Comparison of ENCODE assay signal across 8 cellular contexts in genomic region chr2:210475726-210476125, GRCh38. TPM values are rescaled to one million over a fixed set of nuclear protein-coding genes. Genes with fewer than 3 reads are reported as not detected.
A peak's percentile ranks its signal among the peaks of the same experiment; 100 is the strongest.
DNase-seq lines count a peak whose midpoint lies in the region; ATAC-seq and TF ChIP-seq lines count a peak whose summit lies in the region.

No MANE protein-coding gene starts in this region.

- H3K27ac ChIP-seq in mammary epithelial cell (ENCODE audit: insufficient read depth, low read depth, low read length) (peak overlapping the region; percentile 63), muscle layer of duodenum (ENCODE audit: low read length) (no peak overlapping the region)

- no peaks in the 10 kb centered on the region for H4K20me1 ChIP-seq in mammary epithelial cell (ENCODE audit: insufficient read depth, low read length)

- DNase-seq in AG10803 (ENCODE audit: low read depth), result no peak
- peak; percentile 8 for DNase-seq in KBM-7
- DNase-seq in mammary epithelial cell, result no peak
- DNase-seq in iPS-NIHi7 (ENCODE audit: extremely low spot score), result no peak
- DNase-seq in hippocampal formation (lab: John Stamatoyannopoulos, UW), result no peak
- DNase-seq in germinal center (ENCODE audit: low spot score), result no peak

- dilution Hi-C loops in mammary epithelial cell (cut with HindIII; ENCODE audit: low sequenced_read_pairs), result no loop called here

- in situ Hi-C loops in KBM-7 (cut with MboI; ENCODE audit: low pct_unique_long_range_greater_than_20kb, low sequenced_read_pairs), result no loop called here
- in situ Hi-C loops in mammary epithelial cell (cut with MboI; ENCODE audit: low sequenced_read_pairs in 2 of 2), result no loop called here

- no peak for ATAC-seq in GM18868 (IDR thresholded peaks at IDR 0.05; ENCODE audit: unreplicated experiment)

- intact Hi-C loops in mammary epithelial cell (cut with micrococcal nuclease), result no loop called here

- H3K9me3 ChIP-seq in mammary epithelial cell (replicated peaks; ENCODE audit: insufficient read depth, low read length) (no peaks in the 10 kb centered on the region), muscle layer of duodenum (ENCODE audit: control insufficient read depth in 1 of 2, low read length in 2 of 2) (no peaks in the 10 kb centered on the region)

- H3K9ac ChIP-seq in mammary epithelial cell (ENCODE audit: insufficient read depth, low read length), result peak overlapping the region; percentile 73

- peaks cover 2% of the 10 kb centered on the region for H3K36me3 ChIP-seq in mammary epithelial cell (ENCODE audit: insufficient read depth, low read length)
- H3K36me3 ChIP-seq in muscle layer of duodenum (ENCODE audit: control insufficient read depth in 1 of 2, insufficient read depth in 2 of 2, low read length in 2 of 2), result peaks cover 8 to 10% of the 10 kb centered on the region in 2 donors

- H2AFZ ChIP-seq in mammary epithelial cell (ENCODE audit: low read depth, low read length), result peak overlapping the region; percentile 27

- no TSS peak for BruUV-seq in mammary epithelial cell (replicated peaks; lab: Mats Ljungman, UMichigan)

- no peak for TF ChIP-seq CTCF in AG10803 (conservative IDR thresholded peaks at IDR 0.05; ENCODE audit: low read length)
- no peak for TF ChIP-seq CTCF in mammary epithelial cell (conservative IDR thresholded peaks at IDR 0.05 in 1 of 2, IDR thresholded peaks at IDR 0.05 in 1 of 2; ENCODE audit: extremely low read depth in 1 of 2, insufficient read depth in 1 of 2, low read depth in 1 of 2, low read length in 2 of 2)

- H3K4me3 ChIP-seq in AG10803 (ENCODE audit: low read length), result peak overlapping the region; percentile 74
- H3K4me3 ChIP-seq in mammary epithelial cell (replicated peaks in 1 of 3; ENCODE audit: insufficient read depth in 1 of 3, low read depth in 2 of 3, low read length in 3 of 3), result peak overlapping the region; percentile 58 to 96 (median 95)
- peak overlapping the region; percentile 80 to 91 for H3K4me3 ChIP-seq in muscle layer of duodenum (ENCODE audit: low read depth in 1 of 2, low read length in 2 of 2)

- H3K27me3 ChIP-seq in mammary epithelial cell (ENCODE audit: insufficient read depth, low read length), result no peaks in the 10 kb centered on the region
- no peaks in the 10 kb centered on the region for H3K27me3 ChIP-seq in muscle layer of duodenum (ENCODE audit: low read depth, low read length)

- CTCF ChIA-PET in mammary epithelial cell (lab: Charles Lee; ENCODE audit: low non-redundant PET), result no interaction called here

- peaks cover 16% of the 10 kb centered on the region for H3K79me2 ChIP-seq in mammary epithelial cell (ENCODE audit: insufficient read depth, low read length)

- H3K4me2 ChIP-seq in mammary epithelial cell (ENCODE audit: insufficient read depth, low read depth, low read length), result peak overlapping the region; percentile 95

- H3K4me1 ChIP-seq in mammary epithelial cell (ENCODE audit: insufficient read depth, low read length) (peaks cover 15% of the 10 kb centered on the region), muscle layer of duodenum (ENCODE audit: control insufficient read depth in 1 of 2, insufficient read depth in 2 of 2, low read length in 2 of 2) (peaks cover 0 to 7% of the 10 kb centered on the region in 2 donors)

- 16% methylated on average over 6 of the region's 6 CpGs for WGBS in mammary epithelial cell (ENCODE audit: low coverage, missing lambda C conversion rate)

RNA-seq across cellular contexts. Expression of gene LANCL1, which starts 0.8 kb away (rescaled TPM):
- 10 to 100 TPM; 67.5 to 94.0 TPM for total RNA-seq in mammary epithelial cell
- 50.8 TPM for polyA plus RNA-seq in mammary epithelial cell
- 154 TPM for polyA minus RNA-seq in mammary epithelial cell
